ENCODE assay signal across 8 cellular contexts in the genomic region with DNA sequence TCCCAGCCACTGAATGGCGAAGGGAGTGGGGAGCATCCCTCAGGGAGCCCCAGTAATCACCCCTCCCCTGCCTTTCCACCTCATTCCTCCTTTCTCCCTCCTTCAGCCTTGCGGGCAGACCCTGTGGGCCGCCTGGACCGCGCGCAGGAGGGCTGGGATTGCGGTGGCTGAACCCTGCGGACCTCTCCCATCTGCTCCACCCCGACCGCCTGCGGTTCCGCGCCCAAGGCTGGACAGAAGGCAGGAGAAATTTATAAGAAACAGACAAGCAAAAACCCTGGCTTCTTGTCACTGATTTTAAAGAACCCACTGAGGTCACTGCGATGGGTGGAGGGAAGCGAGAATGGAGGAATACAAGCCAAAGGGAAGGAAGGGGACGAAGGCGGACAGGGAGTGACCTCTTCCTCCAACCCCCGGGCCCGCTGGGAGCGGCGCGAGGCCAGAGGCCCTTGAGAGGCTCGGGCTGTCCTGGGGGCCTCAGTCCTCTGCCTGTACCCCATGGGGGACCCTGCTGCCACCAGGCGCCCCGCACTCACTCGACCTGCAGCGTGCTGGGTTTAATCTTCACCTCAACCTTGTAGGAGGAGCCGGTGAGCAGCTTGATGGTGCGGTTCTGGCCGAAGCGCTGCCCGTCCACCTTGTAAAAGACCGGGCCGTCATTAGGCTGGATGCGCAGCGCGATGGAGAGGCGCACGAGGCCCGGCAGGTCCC. TPM values are rescaled to one million over a fixed set of nuclear protein-coding genes. Genes with fewer than 3 reads are reported as not detected.
DNase-seq lines count a peak whose midpoint lies in the region; ATAC-seq and TF ChIP-seq lines count a peak whose summit lies in the region.

No MANE protein-coding gene starts in this region.

- TF ChIP-seq POLR2A in heart left ventricle (IDR thresholded peaks at IDR 0.05), result no peak

- WGBS in heart left ventricle, 4 donors, result 11 to 24% (median 12%) methylated on average over 30 to 40 of the region's 40 CpGs

- no peaks in the 10 kb centered on the region for H3K9me3 Mint-ChIP-seq in activated T-helper 17 cell treated with anti-CD3 and anti-CD28 coated beads, Interleukin-2, amount 50 U/mL, for 72 hours

- peaks cover 0 to 8% (median 0%) of the 10 kb centered on the region in 12 donors for H3K9me3 ChIP-seq in heart left ventricle

- peaks cover 0 to 25% (median 12%) of the 10 kb centered on the region in 12 donors for H3K4me1 ChIP-seq in heart left ventricle

- peak overlapping the region; percentile 67 for H3K4me3 Mint-ChIP-seq in activated T-helper 17 cell treated with anti-CD3 and anti-CD28 coated beads, Interleukin-2, amount 50 U/mL, for 72 hours

- H3K27me3 Mint-ChIP-seq in activated T-helper 17 cell treated with anti-CD3 and anti-CD28 coated beads, Interleukin-2, amount 50 U/mL, for 72 hours, result peaks cover 34% of the 10 kb centered on the region

- H3K4me3 ChIP-seq in heart left ventricle, result peak overlapping the region; percentile 70 to 92 (median 84)

- H3K4me1 Mint-ChIP-seq in activated T-helper 17 cell treated with anti-CD3 and anti-CD28 coated beads, Interleukin-2, amount 50 U/mL, for 72 hours, result no peaks in the 10 kb centered on the region

- H3K36me3 Mint-ChIP-seq in activated T-helper 17 cell treated with anti-CD3 and anti-CD28 coated beads, Interleukin-2, amount 50 U/mL, for 72 hours (ENCODE audit: low read depth), result no peaks in the 10 kb centered on the region

- no peak for TF ChIP-seq CTCF in heart left ventricle (IDR thresholded peaks at IDR 0.05)

- H3K36me3 ChIP-seq in heart left ventricle, result peaks cover 0 to 29% (median 21%) of the 10 kb centered on the region in 9 donors

- no peak overlapping the region for H3K27ac Mint-ChIP-seq in activated T-helper 17 cell treated with anti-CD3 and anti-CD28 coated beads, Interleukin-2, amount 50 U/mL, for 72 hours

- intact Hi-C loops in heart left ventricle (cut with DNase I), result loop anchor here in 1 of 10 donors (2.0 kb wide), 1 partner anchor 66 kb away; the partner anchor contains the start of gene PPP3R1

- ATAC-seq in HG02885 (IDR thresholded peaks at IDR 0.05; ENCODE audit: poor library complexity, unreplicated experiment), result peak; percentile 18
- ATAC-seq in activated T-helper 17 cell treated with anti-CD3 and anti-CD28 coated beads, Interleukin-2, amount 50 U/mL, for 72 hours (replicated peaks), result no peak
- ATAC-seq in heart left ventricle, result peak; percentile 13 to 73 (median 63)
- no peak for ATAC-seq in HG03378 (IDR thresholded peaks at IDR 0.05; ENCODE audit: unreplicated experiment)

- peak overlapping the region; percentile 91 to 99 (median 97) for H3K27ac ChIP-seq in heart left ventricle

- H3K27me3 ChIP-seq in heart left ventricle, result peaks cover 0 to 9% (median 0%) of the 10 kb centered on the region in 9 donors

- DNase-seq in heart left ventricle (peak; percentile 46 to 65 (median 56)), pons (ENCODE audit: low spot score) (peak; percentile 36), DMS79 (lab: John Stamatoyannopoulos, UW) (no peak), cortex of kidney (lab: John Stamatoyannopoulos, UW) (no peak), NOMO-1 (lab: John Stamatoyannopoulos, UW; ENCODE audit: unreplicated experiment in 2 of 2) (no peak)

RNA-seq across cellular contexts. Expression of gene CNRIP1, which starts 0.9 kb away (rescaled TPM):
- not detected for total RNA-seq in activated T-helper 17 cell treated with anti-CD3 and anti-CD28 coated beads, Interleukin-2, amount 50 U/mL, for 72 hours
- total RNA-seq in heart left ventricle, result 10 to 100 TPM in 3 of 9 donors, 1 to 10 TPM in 6; 5.8 to 17.3 (median 7.7) TPM
- 10 to 100 TPM in 1 of 2 donors, 1 to 10 TPM in 1; 6.6 to 11.0 TPM for polyA plus RNA-seq in heart left ventricle

RNA-seq across cellular contexts. Expression of gene PLEK, which starts 46.2 kb away (rescaled TPM):
- 1 to 10 TPM; 1.0 to 2.7 TPM for total RNA-seq in activated T-helper 17 cell treated with anti-CD3 and anti-CD28 coated beads, Interleukin-2, amount 50 U/mL, for 72 hours
- total RNA-seq in heart left ventricle, result 10 to 100 TPM in 2 of 9 donors, 1 to 10 TPM in 7; 1.3 to 90.0 (median 3.4) TPM
- polyA plus RNA-seq in heart left ventricle, result 1 to 10 TPM; 1.4 to 1.5 TPM

Comparison
In these comparisons a context has a peak if more than half of its experiments do, and no peak if none do; other contexts are left out.
1. ATAC-seq: peak in HG02885 (single experiment) and heart left ventricle (4 of 4); none in activated T-helper 17 cell treated with anti-CD3 and anti-CD28 coated beads, Interleukin-2, amount 50 U/mL, for 72 hours (single experiment) and HG03378 (single experiment).
2. DNase-seq: peak in heart left ventricle (5 of 5) and pons (single experiment); none in DMS79 (single experiment), cortex of kidney (single experiment) and NOMO-1 (0 of 2).
3. RNA of gene CNRIP1, which starts 0.9 kb away (total RNA-seq): 5.8 to 17.3 TPM in heart left ventricle; not detected in activated T-helper 17 cell treated with anti-CD3 and anti-CD28 coated beads, Interleukin-2, amount 50 U/mL, for 72 hours; every median in the first group is over 4 times any median in the second.